ENCODE assay signal across 8 cellular contexts in genomic region chr12:122422769-122423257, GRCh38. TPM values are rescaled to one million over a fixed set of nuclear protein-coding genes. Genes with fewer than 3 reads are reported as not detected.
DNase-seq lines count a peak whose midpoint lies in the region; ATAC-seq and TF ChIP-seq lines count a peak whose summit lies in the region.

No MANE protein-coding gene starts in this region.

- TF ChIP-seq CTCF in omental fat pad (IDR thresholded peaks at IDR 0.05) (no peak), vagina (IDR thresholded peaks at IDR 0.05) (no peak)

- no peak for TF ChIP-seq POLR2A in vagina (IDR thresholded peaks at IDR 0.05)

- H3K4me3 ChIP-seq in vagina, result peak overlapping the region; percentile 89 to 93

- no peaks in the 10 kb centered on the region for H3K36me3 ChIP-seq in vagina

- DNase-seq in A172 (ENCODE audit: low spot score), result peak; percentile 52
- DNase-seq in NCI-H2171 (lab: John Stamatoyannopoulos, UW), result peak; percentile 67
- peak; percentile 35 for DNase-seq in activated T-cell treated with anti-CD3 and anti-CD28 coated beads for 48 hours (ENCODE audit: low read depth)
- peak; percentile 51 for DNase-seq in fibroblast of peridontal ligament (ENCODE audit: extremely low read depth)
- DNase-seq in omental fat pad (ENCODE audit: low spot score), result peak; percentile 38
- DNase-seq in vagina (ENCODE audit: extremely low spot score in 2 of 2), result no peak

- intact Hi-C loops in vagina (cut with DNase I), result no loop called here

- ATAC-seq in GM19455 (IDR thresholded peaks at IDR 0.05; ENCODE audit: unreplicated experiment) (peak; percentile 6), omental fat pad (ENCODE audit: low FRiP score) (peak; percentile 72), HG03378 (IDR thresholded peaks at IDR 0.05; ENCODE audit: unreplicated experiment) (no peak)

- peaks cover 43% of the 10 kb centered on the region for H3K4me1 ChIP-seq in vagina

- no peaks in the 10 kb centered on the region for H3K27me3 ChIP-seq in vagina

- H3K9me3 ChIP-seq in vagina, result no peaks in the 10 kb centered on the region

- peak overlapping the region; percentile 99 for H3K27ac ChIP-seq in vagina

RNA-seq across cellular contexts. Expression of gene CLIP1, which starts 0.3 kb away (rescaled TPM):
- 52.0 and 58.5 TPM in 2 replicates for total RNA-seq in A172 (2014; rRNA removed; shearing (Covaris generic))
- 100 to 1,000 TPM in 1 of 4 donors, 10 to 100 TPM in 3; 72.8 to 189 (median 91.7) TPM for total RNA-seq in omental fat pad
- 135 TPM for total RNA-seq in vagina

Comparison
In these comparisons a context has a peak if more than half of its experiments do, and no peak if none do; other contexts are left out.
1. DNase-seq: peak in A172 (single experiment), NCI-H2171 (single experiment), activated T-cell treated with anti-CD3 and anti-CD28 coated beads for 48 hours (single experiment), fibroblast of peridontal ligament (single experiment) and omental fat pad (single experiment); none in vagina (0 of 2).